8 cellular contexts compared by ENCODE assay signal in genomic region chr9:128321343-128321742, GRCh38. TPM values are rescaled to one million over a fixed set of nuclear protein-coding genes. Genes with fewer than 3 reads are reported as not detected.
DNase-seq lines count a peak whose midpoint lies in the region; ATAC-seq and TF ChIP-seq lines count a peak whose summit lies in the region.

No MANE protein-coding gene starts in this region.

- no peaks in the 10 kb centered on the region for H3K4me1 ChIP-seq in RWPE2 (ENCODE audit: insufficient read depth, poor library complexity, severe bottlenecking)
- peaks cover 24 to 41% (median 26%) of the 10 kb centered on the region in 4 donors for H3K4me1 ChIP-seq in esophagus muscularis mucosa
- peaks cover 20% of the 10 kb centered on the region for H3K4me1 ChIP-seq in psoas muscle

- H3K9me3 ChIP-seq in RWPE2 (ENCODE audit: severe bottlenecking) (no peaks in the 10 kb centered on the region), esophagus muscularis mucosa (no peaks in the 10 kb centered on the region), psoas muscle (no peaks in the 10 kb centered on the region)

- ATAC-seq in RWPE2 (ENCODE audit: low read depth) (no peak), psoas muscle (no peak)

- no peak for TF ChIP-seq CTCF in GM12865 (IDR thresholded peaks at IDR 0.05; ENCODE audit: insufficient read depth, low read depth, low read length, missing control alignments)
- no peak for TF ChIP-seq CTCF in RWPE2 (IDR thresholded peaks at IDR 0.05; ENCODE audit: poor library complexity, severe bottlenecking)
- TF ChIP-seq CTCF in esophagus muscularis mucosa (IDR thresholded peaks at IDR 0.05) = no peak
- TF ChIP-seq CTCF in psoas muscle (IDR thresholded peaks at IDR 0.05) = no peak
- TF ChIP-seq CTCF in GM10266 (IDR thresholded peaks at IDR 0.05; ENCODE audit: control insufficient read depth, insufficient read depth, low read depth, missing control alignments) = no peak

- whole genome bisulfite sequencing in esophagus muscularis mucosa = 91% methylated on average over 7 of the region's 7 CpGs
- WGBS in psoas muscle, 3 donors = 75 to 80% (median 78%) methylated on average over 7 of the region's 7 CpGs

- no peak for TF ChIP-seq EP300 in esophagus muscularis mucosa (IDR thresholded peaks at IDR 0.05)

- no peaks in the 10 kb centered on the region for H3K27me3 ChIP-seq in RWPE2 (ENCODE audit: insufficient read depth, poor library complexity, severe bottlenecking)
- no peaks in the 10 kb centered on the region for H3K27me3 ChIP-seq in esophagus muscularis mucosa
- H3K27me3 ChIP-seq in psoas muscle (ENCODE audit: insufficient read depth in 3 of 3, low read length in 2 of 3) = no peaks in the 10 kb centered on the region

- H3K36me3 ChIP-seq in RWPE2 (ENCODE audit: low read depth) (peaks cover 53% of the 10 kb centered on the region), esophagus muscularis mucosa (peaks cover 15 to 62% (median 44%) of the 10 kb centered on the region in 4 donors), psoas muscle (ENCODE audit: insufficient read depth in 1 of 2, low read depth in 1 of 2) (peaks cover 0 to 67% of the 10 kb centered on the region in 2 donors)

- DNase-seq in GM12865 (ENCODE audit: low read depth) (no peak), RWPE2 (ENCODE audit: low spot score) (no peak), esophagus muscularis mucosa (ENCODE audit: extremely low spot score) (no peak), psoas muscle (no peak), UCSD-AML1 (lab: John Stamatoyannopoulos, UW; ENCODE audit: unreplicated experiment) (no peak), caudate nucleus (lab: John Stamatoyannopoulos, UW) (no peak), COR-L47 (lab: John Stamatoyannopoulos, UW) (no peak), GM10266 (ENCODE audit: extremely low spot score) (no peak)

- TF ChIP-seq POLR2A in esophagus muscularis mucosa (IDR thresholded peaks at IDR 0.05; ENCODE audit: low read depth) = no peak

- peak overlapping the region; percentile 67 for H3K27ac ChIP-seq in RWPE2 (ENCODE audit: poor library complexity, severe bottlenecking)
- H3K27ac ChIP-seq in esophagus muscularis mucosa (replicated peaks in 1 of 4) = peak overlapping the region in 1 of 4 donors; percentile 84
- no peak overlapping the region for H3K27ac ChIP-seq in psoas muscle
- no peak overlapping the region for H3K27ac ChIP-seq in caudate nucleus (ENCODE audit: low read depth, low read length)

- intact Hi-C loops in esophagus muscularis mucosa (cut with DNase I) (no loop called here), psoas muscle (cut with DNase I) (no loop called here)

- H3K4me3 ChIP-seq in GM12865 (ENCODE audit: low read depth, low read length) (peak overlapping the region; percentile 80), RWPE2 (ENCODE audit: severe bottlenecking) (peak overlapping the region; percentile 96), esophagus muscularis mucosa (peak overlapping the region; percentile 80 to 99 (median 86)), psoas muscle (peak overlapping the region; percentile 76)

RNA-seq across cellular contexts. Expression of gene TRUB2, which starts 0.9 kb away (rescaled TPM):
- total RNA-seq in esophagus muscularis mucosa = 10 to 100 TPM in 1 of 4 donors, 1 to 10 TPM in 3; 5.4 to 13.2 (median 9.5) TPM
- total RNA-seq in psoas muscle = 10 to 100 TPM; 22.2 to 38.4 (median 32.9) TPM
- polyA plus RNA-seq in psoas muscle = 10 to 100 TPM; 20.6 to 31.8 (median 21.0) TPM

RNA-seq across cellular contexts. Expression of gene COQ4, which starts 1.3 kb away (rescaled TPM):
- total RNA-seq in esophagus muscularis mucosa (10 to 100 TPM; 23.3 to 37.6 (median 30.1) TPM), psoas muscle (10 to 100 TPM; 20.0 to 26.8 (median 23.1) TPM)
- 10 to 100 TPM; 32.3 to 60.9 (median 45.9) TPM for polyA plus RNA-seq in psoas muscle

RNA-seq across cellular contexts. Expression of gene SLC27A4, which starts 19.0 kb away (rescaled TPM):
- 10 to 100 TPM; 15.8 to 35.6 (median 25.5) TPM for total RNA-seq in esophagus muscularis mucosa
- total RNA-seq in psoas muscle = 10 to 100 TPM; 10.4 to 26.2 (median 17.9) TPM
- polyA plus RNA-seq in psoas muscle = 10 to 100 TPM; 24.7 to 61.5 (median 40.1) TPM

RNA-seq across cellular contexts. Expression of gene SWI5, which starts 45.3 kb away (rescaled TPM):
- 10 to 100 TPM; 16.2 to 26.6 (median 21.0) TPM for total RNA-seq in esophagus muscularis mucosa
- total RNA-seq in psoas muscle = 10 to 100 TPM in 3 of 4 donors, 1 to 10 TPM in 1; 10.0 to 24.7 (median 13.0) TPM
- polyA plus RNA-seq in psoas muscle = 10 to 100 TPM; 20.1 to 23.0 (median 22.6) TPM

RNA-seq across cellular contexts. Expression of gene GOLGA2, which starts 45.5 kb away (rescaled TPM):
- total RNA-seq in esophagus muscularis mucosa = 100 to 1,000 TPM in 2 of 4 donors, 10 to 100 TPM in 2; 71.1 to 108 (median 101) TPM
- 10 to 100 TPM; 63.5 to 85.3 (median 76.7) TPM for total RNA-seq in psoas muscle
- polyA plus RNA-seq in psoas muscle = 10 to 100 TPM; 57.2 to 79.4 (median 72.4) TPM
